23 cellular contexts compared by ENCODE assay signal in the genomic region with DNA sequence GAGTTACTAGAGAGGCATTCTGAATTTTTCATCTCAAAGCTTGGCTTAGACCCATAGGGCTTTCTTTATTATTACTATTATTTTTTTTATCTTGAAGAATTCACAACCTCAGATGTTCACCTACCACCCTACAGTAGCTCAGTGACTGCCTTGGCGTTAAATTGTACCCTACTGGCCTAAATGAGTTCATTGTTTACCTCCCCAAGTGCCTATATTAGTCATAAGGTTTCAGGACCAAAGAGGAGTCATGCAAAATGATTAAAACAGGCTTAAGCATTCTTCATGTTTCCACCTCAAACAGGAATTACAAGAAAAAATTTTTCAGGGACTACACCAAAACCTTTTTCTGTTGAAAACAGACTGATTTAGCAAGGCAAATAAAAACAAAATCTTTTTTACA.
"Had no signal": no experiment of that assay in that cellular context is flagged by ENCODE, and none has a peak within 500 bp of the region (broad histone marks: within the 10 kb centered on the region; RNA-seq: fewer than 3 reads in every experiment).

No MANE protein-coding gene starts in this region.

- H3K27me3 ChIP-seq: dorsolateral prefrontal cortex, gastrocnemius medialis, heart right ventricle, neural progenitor cell, ovary, right lobe of liver, tibial artery, upper lobe of left lung, uterus had no signal

- H2AFZ ChIP-seq: neural progenitor cell had no signal

- H3K9me3 Mint-ChIP-seq: neural progenitor cell had no signal

- H3K36me3 ChIP-seq: gastrocnemius medialis, heart right ventricle, ovary, right lobe of liver, tibial artery, upper lobe of left lung, uterus had no signal

- H3K27ac Mint-ChIP-seq: natural killer cell treated with Interleukin-12 subunit alpha and Interleukin-12 subunit beta and Interleukin-15 and Interleukin-18, amount 100 ng/mL, for 72 hours; neural progenitor cell; stimulated activated effector memory CD8-positive, alpha-beta T cell treated with anti-CD3 and anti-CD28 coated beads, Interleukin-12 subunit alpha, Interleukin-12 subunit beta, amount 100 ng/mL, for 72 hours had no signal

- ATAC-seq: esophagus mucosa; gastrocnemius medialis; heart right ventricle; left lobe of liver; mucosa of descending colon; natural killer cell treated with Interleukin-12 subunit alpha and Interleukin-12 subunit beta and Interleukin-15 and Interleukin-18, amount 100 ng/mL, for 72 hours; right lobe of liver; stimulated activated effector memory CD8-positive, alpha-beta T cell treated with anti-CD3 and anti-CD28 coated beads, Interleukin-12 subunit alpha, Interleukin-12 subunit beta, amount 100 ng/mL, for 72 hours; stimulated activated naive CD8-positive, alpha-beta T cell treated with anti-CD3 and anti-CD28 coated beads, Interleukin-15, Interleukin-2, amounts not matched to agents 100 U/mL and 50 U/mL, for 24 hours had no signal

- H3K27ac ChIP-seq: dorsolateral prefrontal cortex, gastrocnemius medialis, heart right ventricle, neural progenitor cell, ovary, right lobe of liver, tibial artery, upper lobe of left lung, uterus had no signal

- H3K36me3 Mint-ChIP-seq: neural progenitor cell; stimulated activated effector memory CD8-positive, alpha-beta T cell treated with anti-CD3 and anti-CD28 coated beads, Interleukin-12 subunit alpha, Interleukin-12 subunit beta, amount 100 ng/mL, for 72 hours had no signal

- H3K4me1 ChIP-seq: gastrocnemius medialis, heart right ventricle, neural progenitor cell, right lobe of liver, tibial artery, upper lobe of left lung, uterus had no signal

- DNase-seq: cortex of kidney; dorsolateral prefrontal cortex; effector CD8-positive, alpha-beta T cell; gastrocnemius medialis; heart right ventricle; hypothalamus; kidney glomerular epithelial cell; mammary epithelial cell; mucosa of descending colon; nucleus accumbens; ovary; right lobe of liver; stimulated activated CD4-positive, alpha-beta T cell treated with anti-CD3 and anti-CD28 coated beads, Interleukin-4, amount 100 ng/mL, for 1 hour; stimulated activated CD8-positive, alpha-beta memory T cell treated with anti-CD3 and anti-CD28 coated beads, Interleukin-4, amount 100 ng/mL, for 48 hours; stimulated activated naive CD8-positive, alpha-beta T cell treated with anti-CD3 and anti-CD28 coated beads, Interleukin-15, Interleukin-2, amounts not matched to agents 100 U/mL and 50 U/mL, for 24 hours; tibial artery; upper lobe of left lung; uterus had no signal

- H3K4me2 ChIP-seq: neural progenitor cell had no signal

- H3K9me3 ChIP-seq: gastrocnemius medialis, mucosa of descending colon, ovary, right lobe of liver, uterus had no signal

- H3K27me3 Mint-ChIP-seq: natural killer cell treated with Interleukin-12 subunit alpha and Interleukin-12 subunit beta and Interleukin-15 and Interleukin-18, amount 100 ng/mL, for 72 hours had no signal

- H3K4me3 ChIP-seq: dorsolateral prefrontal cortex, gastrocnemius medialis, heart right ventricle, mucosa of descending colon, neural progenitor cell, ovary, right lobe of liver, tibial artery, upper lobe of left lung, uterus had no signal

- H3K4me3 Mint-ChIP-seq: natural killer cell treated with Interleukin-12 subunit alpha and Interleukin-12 subunit beta and Interleukin-15 and Interleukin-18, amount 100 ng/mL, for 72 hours; neural progenitor cell; stimulated activated effector memory CD8-positive, alpha-beta T cell treated with anti-CD3 and anti-CD28 coated beads, Interleukin-12 subunit alpha, Interleukin-12 subunit beta, amount 100 ng/mL, for 72 hours had no signal

- H3K4me1 Mint-ChIP-seq: neural progenitor cell; stimulated activated effector memory CD8-positive, alpha-beta T cell treated with anti-CD3 and anti-CD28 coated beads, Interleukin-12 subunit alpha, Interleukin-12 subunit beta, amount 100 ng/mL, for 72 hours had no signal

- H3K9ac ChIP-seq: neural progenitor cell had no signal
